1 cellular context compared by ENCODE assay signal in genomic region chr21:42357307-42357706, GRCh38.
TF ChIP-seq lines count a peak whose summit lies in the region.

No MANE protein-coding gene starts in this region.

TF ChIP-seq in HepG2, 621 proteins besides CTCF, POLR2A, EP300 and RAD21:
- TF ChIP-seq FOXP4 (CRISPR knock-in tag; IDR thresholded peaks at IDR 0.05): no peak
- TF ChIP-seq ELF3 (CRISPR knock-in tag; IDR thresholded peaks at IDR 0.05): peak; percentile 14; the same call in 1 of the 2 replicates
